In genomic region chr6:26044140-26045045, GRCh38 we compare ENCODE assay signal across 8 cellular contexts. TPM values are rescaled to one million over a fixed set of nuclear protein-coding genes. Genes with fewer than 3 reads are reported as not detected.
DNase-seq lines count a peak whose midpoint lies in the region; ATAC-seq and TF ChIP-seq lines count a peak whose summit lies in the region.

No MANE protein-coding gene starts in this region.

- H3K36me3 Mint-ChIP-seq in T-helper 17 cell (ENCODE audit: low read depth): no peaks in the 10 kb centered on the region

- peaks cover 22% of the 10 kb centered on the region for H3K4me1 Mint-ChIP-seq in T-helper 17 cell

- H3K56ac ChIP-seq in mesendoderm (ENCODE audit: low read length): peak overlapping the region; percentile 89

- H4K8ac ChIP-seq in mesendoderm (ENCODE audit: low read depth, low read length): no peak overlapping the region

- H3K4me1 ChIP-seq in mesendoderm (ENCODE audit: control insufficient read depth, low read depth, low read length) (no peaks in the 10 kb centered on the region), thyroid gland (peaks cover 5 to 6% of the 10 kb centered on the region in 2 donors)

- H2BK5ac ChIP-seq in mesendoderm (ENCODE audit: low read length): peak overlapping the region; percentile 76

- H3K79me2 ChIP-seq in mesendoderm (ENCODE audit: control insufficient read depth, insufficient read depth, low read length): no peaks in the 10 kb centered on the region

- no peak overlapping the region for H2BK15ac ChIP-seq in mesendoderm (replicated peaks; ENCODE audit: low read depth)

- intact Hi-C loops in thyroid gland (cut with DNase I): no loop called here

- H3K4me2 ChIP-seq in mesendoderm (ENCODE audit: low read length): peak overlapping the region; percentile 48

- peak overlapping the region; percentile 94 for H3K4me3 Mint-ChIP-seq in T-helper 17 cell

- H3K23ac ChIP-seq in mesendoderm (ENCODE audit: low read length): no peak overlapping the region

- no peaks in the 10 kb centered on the region for H3K27me3 Mint-ChIP-seq in T-helper 17 cell

- H3K79me1 ChIP-seq in mesendoderm (ENCODE audit: low read length): no peaks in the 10 kb centered on the region

- peak overlapping the region; percentile 56 for H3K4ac ChIP-seq in mesendoderm (ENCODE audit: low read depth, low read length)

- H4K5ac ChIP-seq in mesendoderm (ENCODE audit: low read length): no peak overlapping the region

- peak overlapping the region; percentile 89 for H3K9ac ChIP-seq in mesendoderm (ENCODE audit: low read length)

- H3K9me3 ChIP-seq in T-helper 17 cell (ENCODE audit: control insufficient read depth, low read length, poor library complexity, severe bottlenecking) (no peaks in the 10 kb centered on the region), thyroid gland (no peaks in the 10 kb centered on the region)

- ATAC-seq in GM18519 (IDR thresholded peaks at IDR 0.05; ENCODE audit: low FRiP score, unreplicated experiment) (peak; percentile 15), HG02885 (IDR thresholded peaks at IDR 0.05; ENCODE audit: poor library complexity, unreplicated experiment) (peak; percentile 25), T-helper 17 cell (peak; percentile 18)

- no peaks in the 10 kb centered on the region for H3K36me3 ChIP-seq in mesendoderm (ENCODE audit: control insufficient read depth, insufficient read depth, low read length)
- no peaks in the 10 kb centered on the region for H3K36me3 ChIP-seq in thyroid gland

- H3K27ac ChIP-seq in mesendoderm (ENCODE audit: low read depth, low read length) (peak overlapping the region; percentile 63), thyroid gland (peak overlapping the region; percentile 91 to 96 (median 95))

- TF ChIP-seq CTCF in thyroid gland (IDR thresholded peaks at IDR 0.05): no peak

- peak in 1 of 2 donors; percentile 12 for TF ChIP-seq POLR2A in thyroid gland (IDR thresholded peaks at IDR 0.05)

- DNase-seq in T-helper 17 cell (peak in 1 of 3 donors; percentile 32), cerebellar cortex (ENCODE audit: low spot score) (peak; percentile 58), mesendoderm (no peak), thyroid gland (peak; percentile 37 to 45), NAMALWA (ENCODE audit: low spot score) (no peak), GF-D8 (lab: John Stamatoyannopoulos, UW) (no peak)

- H3K18ac ChIP-seq in mesendoderm (ENCODE audit: low read length): peak overlapping the region; percentile 45

- H3K27ac Mint-ChIP-seq in T-helper 17 cell: peak overlapping the region; percentile 97

- H3K27me3 ChIP-seq in mesendoderm (ENCODE audit: insufficient read depth, low read length, poor library complexity): no peaks in the 10 kb centered on the region
- no peaks in the 10 kb centered on the region for H3K27me3 ChIP-seq in thyroid gland

- no peak overlapping the region for H2AK5ac ChIP-seq in mesendoderm (ENCODE audit: low read length)

- H3K4me3 ChIP-seq in mesendoderm (ENCODE audit: low read length): peak overlapping the region; percentile 47
- peak overlapping the region; percentile 22 to 47 (median 40) for H3K4me3 ChIP-seq in thyroid gland (replicated peaks in 1 of 3)

- WGBS in mesendoderm (ENCODE audit: extremely low coverage, insufficient coverage, low lambda C conversion rate): no CpG with 5 or more reads among the region's 39 CpGs
- 2% methylated on average over 34 to 39 of the region's 39 CpGs for WGBS in thyroid gland, 2 donors

- no peak overlapping the region for H2BK120ac ChIP-seq in mesendoderm (ENCODE audit: low read depth, low read length)

RNA-seq across cellular contexts. Expression of gene HFE, which starts 42.8 kb away (rescaled TPM):
- total RNA-seq in T-helper 17 cell: 1 to 10 TPM; 1.2 to 2.4 TPM
- polyA plus RNA-seq in mesendoderm (2013, experiment 1 of 2): 0.28 TPM
- polyA plus RNA-seq in mesendoderm (2013, experiment 2 of 2): 0.41 TPM
- 1 to 10 TPM; 7.5 to 9.8 (median 8.3) TPM for total RNA-seq in thyroid gland

Comparison
In these comparisons a context has a peak if more than half of its experiments do, and no peak if none do; other contexts are left out.
1. DNase-seq: peak in cerebellar cortex (single experiment) and thyroid gland (2 of 2); none in mesendoderm (single experiment), NAMALWA (single experiment) and GF-D8 (single experiment).
2. Peak in every context shown above with its lines, with median percentiles within 50 percentile points of each other: ATAC-seq.